In the genomic region with DNA sequence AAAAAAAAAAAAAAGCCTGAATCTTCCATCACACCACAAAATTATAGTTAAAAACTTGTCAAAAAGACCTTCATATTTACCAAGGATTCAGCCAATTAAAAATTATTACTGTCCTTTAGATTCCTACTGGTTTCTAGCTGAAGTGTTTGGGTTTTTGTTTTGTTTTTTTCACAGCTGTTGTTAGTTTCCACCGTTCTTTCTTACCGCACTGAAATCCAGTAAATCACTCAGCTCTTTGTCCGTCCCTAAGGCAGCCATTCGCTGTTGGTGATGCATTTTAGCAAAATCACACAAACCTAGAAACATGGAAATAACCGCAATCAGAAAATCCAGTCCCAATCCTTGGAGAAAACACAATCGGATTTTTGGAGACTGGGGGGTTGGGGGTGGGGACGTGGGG, we compare ENCODE assay signal across 8 cellular contexts. TPM values are rescaled to one million over a fixed set of nuclear protein-coding genes. Genes with fewer than 3 reads are reported as not detected.
A peak's percentile ranks its signal among the peaks of the same experiment; 100 is the strongest.
DNase-seq lines count a peak whose midpoint lies in the region; ATAC-seq, FAIRE-seq and TF ChIP-seq lines count a peak whose summit lies in the region.

No MANE protein-coding gene starts in this region.

- peaks cover 54% of the 10 kb centered on the region for H3K79me2 ChIP-seq in GM23338 (replicated peaks; ENCODE audit: insufficient read depth)

- H3K4me1 Mint-ChIP-seq in GM23338 = peaks cover 42% of the 10 kb centered on the region
- peaks cover 6% of the 10 kb centered on the region for H3K4me1 Mint-ChIP-seq in activated T-helper 17 cell treated with anti-CD3 and anti-CD28 coated beads, Interleukin-2, amount 50 U/mL, for 72 hours

- TF ChIP-seq EP300 in A549 (IDR thresholded peaks at IDR 0.05) (no peak), stomach (IDR thresholded peaks at IDR 0.05) (no peak)

- TF ChIP-seq CTCF in A549 (IDR thresholded peaks at IDR 0.05) = no peak
- no peak for TF ChIP-seq CTCF in GM23338 (conservative IDR thresholded peaks at IDR 0.05; ENCODE audit: low read depth in 2 of 2)
- TF ChIP-seq CTCF in stomach (IDR thresholded peaks at IDR 0.05) = no peak

- H4K20me1 ChIP-seq in GM23338 (replicated peaks; ENCODE audit: insufficient read depth) = no peaks in the 10 kb centered on the region

- H3K27me3 ChIP-seq in GM23338 (ENCODE audit: insufficient read depth) = no peaks in the 10 kb centered on the region
- H3K27me3 ChIP-seq in stomach = peaks cover 0 to 12% (median 0%) of the 10 kb centered on the region in 3 donors
- peaks cover 27% of the 10 kb centered on the region for H3K27me3 ChIP-seq in effector memory CD4-positive, alpha-beta T cell (replicated peaks; ENCODE audit: control insufficient read depth, insufficient read depth, low read length, poor library complexity, severe bottlenecking)

- H3F3A ChIP-seq in GM23338 (replicated peaks; ENCODE audit: low read depth) = no peaks in the 10 kb centered on the region

- H3K4me3 ChIP-seq in A549 (peak overlapping the region; percentile 81), GM23338 (peak overlapping the region; percentile 66), iPS-18c (ENCODE audit: insufficient read depth, low read depth, low read length) (peak overlapping the region; percentile 53; the same call in 1 of the 2 replicates), stomach (peak overlapping the region; percentile 57 to 71 (median 62))
- no peak overlapping the region for H3K4me3 ChIP-seq in effector memory CD4-positive, alpha-beta T cell (ENCODE audit: insufficient read depth, low read depth, low read length, poor library complexity, severe bottlenecking)

- no peak for FAIRE-seq in A549 (lab: Jason Lieb, UNC)

- H3K4me1 ChIP-seq in A549 (no peaks in the 10 kb centered on the region), GM23338 (ENCODE audit: insufficient read depth) (peaks cover 22% of the 10 kb centered on the region), stomach (peaks cover 0 to 28% (median 4%) of the 10 kb centered on the region in 4 donors)
- H3K4me1 ChIP-seq in effector memory CD4-positive, alpha-beta T cell (ENCODE audit: control insufficient read depth, insufficient read depth, low read length, poor library complexity, severe bottlenecking) = peaks cover 3% of the 10 kb centered on the region

- peaks cover 28% of the 10 kb centered on the region for H3K36me3 Mint-ChIP-seq in GM23338 (ENCODE audit: low read depth)
- H3K36me3 Mint-ChIP-seq in activated T-helper 17 cell treated with anti-CD3 and anti-CD28 coated beads, Interleukin-2, amount 50 U/mL, for 72 hours (ENCODE audit: low read depth) = peaks cover 6% of the 10 kb centered on the region

- H3K27ac ChIP-seq in A549 = no peak overlapping the region
- peak overlapping the region; percentile 78; the same call in 1 of the 2 replicates for H3K27ac ChIP-seq in GM23338 (ENCODE audit: low read depth)
- peak overlapping the region in 4 of 5 donors; percentile 75 to 91 (median 88) for H3K27ac ChIP-seq in stomach
- no peak overlapping the region for H3K27ac ChIP-seq in effector memory CD4-positive, alpha-beta T cell (ENCODE audit: insufficient read depth, low read length, poor library complexity, severe bottlenecking)

- ATAC-seq in A549 = no peak
- no peak for ATAC-seq in GM23338
- ATAC-seq in activated T-helper 17 cell treated with anti-CD3 and anti-CD28 coated beads, Interleukin-2, amount 50 U/mL, for 72 hours (replicated peaks) = no peak
- ATAC-seq in HG03521 (IDR thresholded peaks at IDR 0.05; ENCODE audit: unreplicated experiment) = no peak

- H3K4me3 Mint-ChIP-seq in GM23338 = peak overlapping the region; percentile 89
- H3K4me3 Mint-ChIP-seq in activated T-helper 17 cell treated with anti-CD3 and anti-CD28 coated beads, Interleukin-2, amount 50 U/mL, for 72 hours = peak overlapping the region; percentile 45

- H3K4me2 ChIP-seq in A549 (peak overlapping the region; percentile 96), GM23338 (peak overlapping the region; percentile 80)

- intact Hi-C loops in stomach (cut with DNase I; ENCODE audit: low total_unique reads) = loop anchor here (5.0 kb wide), 1 partner anchor 170 kb away; no protein-coding TSS in a partner anchor

- POLR2A ChIA-PET in A549 (lab: Yijun Ruan, JAX) = interaction anchor here (0.7 kb wide), 1 partner anchor 1216 kb away, joined by 4 read pairs; no protein-coding TSS in a partner anchor

- TF ChIP-seq POLR2A in A549 (IDR thresholded peaks at IDR 0.05; ENCODE audit: low read length) (no peak), stomach (IDR thresholded peaks at IDR 0.05) (no peak)

- CTCF ChIA-PET in A549 (lab: Yijun Ruan, JAX) = interaction anchor here (0.7 kb wide), 1 partner anchor 246 kb away, joined by 4 read pairs; no protein-coding TSS in a partner anchor

- H3K36me3 ChIP-seq in GM23338 (ENCODE audit: insufficient read depth) (no peaks in the 10 kb centered on the region), stomach (no peaks in the 10 kb centered on the region)
- no peaks in the 10 kb centered on the region for H3K36me3 ChIP-seq in effector memory CD4-positive, alpha-beta T cell (ENCODE audit: control insufficient read depth, insufficient read depth, low read length)

- no peak for DNase-seq in A549 (ENCODE audit: low read depth in 1 of 2, low spot score in 1 of 2)
- no peak for DNase-seq in GM23338 (ENCODE audit: low spot score)
- no peak for DNase-seq in stomach
- DNase-seq in NCI-H1436 treated with DMSO at 0.1 percent for 48 hours (lab: John Stamatoyannopoulos, UW) = no peak
- no peak for DNase-seq in effector memory CD4-positive, alpha-beta T cell

- TF ChIP-seq RAD21 in A549 (conservative IDR thresholded peaks at IDR 0.05 in 1 of 2, IDR thresholded peaks at IDR 0.05 in 1 of 2) = no peak

- no peaks in the 10 kb centered on the region for H3K9me2 ChIP-seq in GM23338 (ENCODE audit: insufficient read depth)

- H2AFZ ChIP-seq in GM23338 = no peak overlapping the region

- no peaks in the 10 kb centered on the region; the same call in 2 of the 3 replicates for H3K9me3 Mint-ChIP-seq in GM23338
- peaks cover 4% of the 10 kb centered on the region for H3K9me3 Mint-ChIP-seq in activated T-helper 17 cell treated with anti-CD3 and anti-CD28 coated beads, Interleukin-2, amount 50 U/mL, for 72 hours

- no peaks in the 10 kb centered on the region for H3K9me3 ChIP-seq in A549
- H3K9me3 ChIP-seq in iPS-18c (ENCODE audit: control insufficient read depth, insufficient read depth, low read length) = peaks cover 2% of the 10 kb centered on the region
- H3K9me3 ChIP-seq in stomach = no peaks in the 10 kb centered on the region
- no peaks in the 10 kb centered on the region for H3K9me3 ChIP-seq in effector memory CD4-positive, alpha-beta T cell (ENCODE audit: control insufficient read depth, low read length)

- peaks cover 2% of the 10 kb centered on the region for H3K27me3 Mint-ChIP-seq in GM23338 (ENCODE audit: insufficient read depth, low read depth, poor library complexity)
- peaks cover 49% of the 10 kb centered on the region for H3K27me3 Mint-ChIP-seq in activated T-helper 17 cell treated with anti-CD3 and anti-CD28 coated beads, Interleukin-2, amount 50 U/mL, for 72 hours

- 67% methylated on average over 6 of the region's 7 CpGs for WGBS in A549 (ENCODE audit: missing lambda C conversion rate)
- WGBS in stomach, 5 donors = 23 to 45% (median 35%) methylated on average over 7 of the region's 7 CpGs

- H3K27ac Mint-ChIP-seq in GM23338 = peak overlapping the region; percentile 69
- H3K27ac Mint-ChIP-seq in activated T-helper 17 cell treated with anti-CD3 and anti-CD28 coated beads, Interleukin-2, amount 50 U/mL, for 72 hours = no peak overlapping the region

TF ChIP-seq in A549, 52 proteins besides CTCF, POLR2A, EP300 and RAD21 (continues in another document):
- TF ChIP-seq KDM5A (IDR thresholded peaks at IDR 0.05) (no peak), SREBF2 (IDR thresholded peaks at IDR 0.05) (no peak), HOXB13 (CRISPR knock-in tag; IDR thresholded peaks at IDR 0.05; ENCODE audit: low read depth) (no peak), RCOR1 (IDR thresholded peaks at IDR 0.05; ENCODE audit: low read depth, low read length) (no peak), EHMT2 (IDR thresholded peaks at IDR 0.05; ENCODE audit: low read depth) (no peak)
- TF ChIP-seq, protein P1, sequence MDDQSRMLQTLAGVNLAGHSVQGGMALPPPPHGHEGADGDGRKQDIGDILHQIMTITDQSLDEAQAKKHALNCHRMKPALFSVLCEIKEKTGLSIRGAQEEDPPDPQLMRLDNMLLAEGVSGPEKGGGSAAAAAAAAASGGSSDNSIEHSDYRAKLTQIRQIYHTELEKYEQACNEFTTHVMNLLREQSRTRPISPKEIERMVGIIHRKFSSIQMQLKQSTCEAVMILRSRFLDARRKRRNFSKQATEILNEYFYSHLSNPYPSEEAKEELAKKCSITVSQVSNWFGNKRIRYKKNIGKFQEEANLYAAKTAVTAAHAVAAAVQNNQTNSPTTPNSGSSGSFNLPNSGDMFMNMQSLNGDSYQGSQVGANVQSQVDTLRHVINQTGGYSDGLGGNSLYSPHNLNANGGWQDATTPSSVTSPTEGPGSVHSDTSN (IDR thresholded peaks at IDR 0.05) = no peak

TF ChIP-seq in GM23338, 12 proteins besides CTCF, POLR2A, EP300 and RAD21:
- TF ChIP-seq EZH2 (IDR thresholded peaks at IDR 0.05; ENCODE audit: low read depth, unreplicated experiment) = no peak
- no peak for TF ChIP-seq POLR2AphosphoS5 (IDR thresholded peaks at IDR 0.05; ENCODE audit: low read depth)
- TF ChIP-seq ZNF114 (CRISPR knock-in tag; IDR thresholded peaks at IDR 0.05) = no peak
- TF ChIP-seq NANOG (IDR thresholded peaks at IDR 0.05; ENCODE audit: borderline replicate concordance) = no peak

RNA-seq across cellular contexts. Expression of a gene that starts 1.2 kb away (rescaled TPM):
- polyA plus RNA-seq in A549 (2011; rRNA removed) (3.8 and 4.0 TPM in 2 replicates), A549 (2017; fragmentation: RNase III; extraction: RNeasy Plus Mini Kit Qiagen cat#74134 plus additional on column Dnase treatment) (2.2 to 3.5 TPM (median 3.0 TPM) in 3 replicates), GM23338 (2016; fragmentation: Nextera tagmentation; extraction: Ambion mirVana) (68.0 and 77.7 TPM in 2 replicates), stomach (10 to 100 TPM in 2 of 3 donors, 1 to 10 TPM in 1; 5.1 to 22.1 (median 12.7) TPM)
- polyA plus RNA-seq in A549 (2012; cell fraction: cytosol; rRNA removed) = 1.9 and 2.7 TPM in 2 replicates
- 2.3 and 3.0 TPM in 2 replicates for polyA plus RNA-seq in A549 (2012; cell fraction: nucleus; rRNA removed)
- 12.7 and 15.8 TPM in 2 replicates for polyA minus RNA-seq in A549 (2011; rRNA and poly(A)+ RNA removed)
- total RNA-seq in GM23338 (2014; rRNA removed; shearing (Covaris generic)) = 89.2 and 91.2 TPM in 2 replicates
- 1 to 10 TPM in 1 of 2 donors, under 1 TPM in 1; 0.79 to 1.3 TPM for total RNA-seq in activated T-helper 17 cell treated with anti-CD3 and anti-CD28 coated beads, Interleukin-2, amount 50 U/mL, for 72 hours
- 100 to 1,000 TPM in 2 of 5 donors, 10 to 100 TPM in 2, 1 to 10 TPM in 1; 7.2 to 187 (median 74.1) TPM for total RNA-seq in stomach

Comparison
In these comparisons a context has a peak if more than half of its experiments do, and no peak if none do; other contexts are left out.
1. H3K27ac ChIP-seq: peak in GM23338 (single experiment) and stomach (4 of 5); none in A549 (0 of 2) and effector memory CD4-positive, alpha-beta T cell (single experiment).